Comparison of ENCODE assay signal across 26 cellular contexts in genomic region chr22:19516378-19517170, GRCh38. TPM values are rescaled to one million over a fixed set of nuclear protein-coding genes. Genes with fewer than 3 reads are reported as not detected.
"Had no signal": no experiment of that assay in that cellular context is flagged by ENCODE, and none has a peak within 500 bp of the region (broad histone marks: within the 10 kb centered on the region; RNA-seq: fewer than 3 reads in every experiment).

No MANE protein-coding gene starts in this region.

- H3K9me3 ChIP-seq: adrenal gland, SJSA1 had no signal

- H3K27me3 ChIP-seq: adrenal gland, SJSA1 had no signal

- DNase-seq: activated B cell treated with CpG ODN at 0.5 μM for 24 hours; activated CD4-positive, alpha-beta T cell treated with anti-CD3 and anti-CD28 coated beads for 1 hour; activated CD4-positive, alpha-beta T cell treated with anti-CD3 and anti-CD28 coated beads, Interleukin-2, amount 10 ng/mL, durations not matched to agents 24 days and 14 days; activated CD4-positive, alpha-beta T cell treated with anti-CD3 and anti-CD28 coated beads, Interleukin-2, amount 50 U/mL, for 48 hours; activated CD8-positive, alpha-beta memory T cell treated with anti-CD3 and anti-CD28 coated beads for 24 hours; activated naive CD4-positive, alpha-beta T cell treated with anti-CD3 and anti-CD28 coated beads, Interleukin-2, amount 50 U/mL, for 16 hours; activated naive CD8-positive, alpha-beta T cell treated with anti-CD3 and anti-CD28 coated beads, Interleukin-2, amount 10 ng/mL, durations not matched to agents 7 days and 5 days; activated T-cell treated with anti-CD3 and anti-CD28 coated beads for 4 hours; adrenal gland; anterior cingulate cortex; caudate nucleus; KG1; NCI-H1048; NCI-H146; NCI-H2029; NCI-H226; NCI-H526; NK-92 treated with Interleukin-12 subunit alpha and Interleukin-12 subunit beta, amount 100 ng/mL, for 24 hours; OCI-M1; RPMI8226; SHP77 had no signal

- H3K4me3 ChIP-seq: adrenal gland, SJSA1 had no signal

- ATAC-seq: activated T-helper 17 cell treated with anti-CD3 and anti-CD28 coated beads, Interleukin-2, amount 50 U/mL, for 72 hours; Panc1 had no signal

- H3K27ac ChIP-seq: adrenal gland, SJSA1 had no signal

- H3K36me3 ChIP-seq: adrenal gland had no signal

RNA-seq across cellular contexts. Expression of gene CLDN5, which starts 7.6 kb away (rescaled TPM):
- total RNA-seq: activated B cell treated with CpG ODN at 0.5 μM for 24 hours; activated naive CD8-positive, alpha-beta T cell treated with anti-CD3 and anti-CD28 coated beads, Interleukin-2, amount 10 ng/mL, durations not matched to agents 7 days and 5 days; M059J; NCI-H460; SJSA1 had no signal
